In genomic region chr17:57040571-57040970, GRCh38 we compare ENCODE assay signal across 1 cellular context.
TF ChIP-seq lines count a peak whose summit lies in the region.

No MANE protein-coding gene starts in this region.

TF ChIP-seq in A549, 52 proteins besides CTCF, POLR2A, EP300 and RAD21:
- TF ChIP-seq CHD2 (IDR thresholded peaks at IDR 0.05; ENCODE audit: low read length, partially characterized antibody) (no peak), RNF2 (IDR thresholded peaks at IDR 0.05; ENCODE audit: borderline replicate concordance, low read depth) (no peak), ZFP36 (IDR thresholded peaks at IDR 0.05; ENCODE audit: borderline replicate concordance, partially characterized antibody) (no peak), HEYL (CRISPR knock-in tag; IDR thresholded peaks at IDR 0.05) (no peak), CBX2 (IDR thresholded peaks at IDR 0.05; ENCODE audit: borderline replicate concordance, low read depth) (no peak), USF2 (IDR thresholded peaks at IDR 0.05) (no peak), RARB (CRISPR knock-in tag; IDR thresholded peaks at IDR 0.05) (no peak)
